Comparison of ENCODE assay signal across 1 cellular context in the genomic region with DNA sequence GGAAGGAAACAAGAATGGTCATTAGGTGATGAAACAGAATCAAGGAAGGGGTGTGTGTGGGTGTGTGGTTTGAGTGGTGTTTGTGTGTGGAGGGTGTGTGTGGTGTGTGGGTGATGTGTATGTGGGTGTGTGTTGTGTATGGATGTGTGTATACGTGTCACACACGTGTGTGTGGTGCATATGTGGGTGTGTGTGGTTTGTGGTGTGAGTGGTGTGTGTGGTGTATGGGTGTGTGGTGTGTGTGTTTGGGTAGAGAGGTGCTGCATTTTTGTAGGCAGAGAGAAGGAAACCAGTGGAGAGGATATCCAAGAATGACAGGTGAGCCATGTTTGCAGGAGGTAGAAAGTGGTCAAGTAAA.
TF ChIP-seq lines count a peak whose summit lies in the region.

No MANE protein-coding gene starts in this region.

TF ChIP-seq in K562, 482 proteins besides CTCF, POLR2A, EP300 and RAD21 (continued from another document and continues in another):
- TF ChIP-seq, protein P1, sequence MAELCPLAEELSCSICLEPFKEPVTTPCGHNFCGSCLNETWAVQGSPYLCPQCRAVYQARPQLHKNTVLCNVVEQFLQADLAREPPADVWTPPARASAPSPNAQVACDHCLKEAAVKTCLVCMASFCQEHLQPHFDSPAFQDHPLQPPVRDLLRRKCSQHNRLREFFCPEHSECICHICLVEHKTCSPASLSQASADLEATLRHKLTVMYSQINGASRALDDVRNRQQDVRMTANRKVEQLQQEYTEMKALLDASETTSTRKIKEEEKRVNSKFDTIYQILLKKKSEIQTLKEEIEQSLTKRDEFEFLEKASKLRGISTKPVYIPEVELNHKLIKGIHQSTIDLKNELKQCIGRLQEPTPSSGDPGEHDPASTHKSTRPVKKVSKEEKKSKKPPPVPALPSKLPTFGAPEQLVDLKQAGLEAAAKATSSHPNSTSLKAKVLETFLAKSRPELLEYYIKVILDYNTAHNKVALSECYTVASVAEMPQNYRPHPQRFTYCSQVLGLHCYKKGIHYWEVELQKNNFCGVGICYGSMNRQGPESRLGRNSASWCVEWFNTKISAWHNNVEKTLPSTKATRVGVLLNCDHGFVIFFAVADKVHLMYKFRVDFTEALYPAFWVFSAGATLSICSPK (IDR thresholded peaks at IDR 0.05; ENCODE audit: borderline replicate concordance) = peak; percentile 95
- TF ChIP-seq SNIP1 (IDR thresholded peaks at IDR 0.05; ENCODE audit: low read depth) = no peak
- TF ChIP-seq CBFA2T3 (IDR thresholded peaks at IDR 0.05) = peak; percentile 24; the same call in 1 of the 2 replicates
- no peak for TF ChIP-seq ZNF134 (CRISPR knock-in tag; conservative IDR thresholded peaks at IDR 0.05)
- TF ChIP-seq SMARCA4 (IDR thresholded peaks at IDR 0.05) = peak; percentile 61; the same call in 1 of the 2 replicates
- TF ChIP-seq LEF1 (IDR thresholded peaks at IDR 0.05) = peak; percentile 16; the same call in 1 of the 2 replicates
- TF ChIP-seq EHMT2 (IDR thresholded peaks at IDR 0.05) = peak; percentile 86
- TF ChIP-seq ARHGAP35 (IDR thresholded peaks at IDR 0.05; ENCODE audit: partially characterized antibody) = peak; percentile 56
- TF ChIP-seq MIER1 (IDR thresholded peaks at IDR 0.05; ENCODE audit: low read depth) = peak; percentile 66; the same call in 1 of the 2 replicates
- peak; percentile 93; the same call in 1 of the 2 replicates for TF ChIP-seq ZC3H8 (IDR thresholded peaks at IDR 0.05)
- TF ChIP-seq MAX (CRISPR knock-in tag; IDR thresholded peaks at IDR 0.05) = peak; percentile 54; the same call in 1 of the 2 replicates
- TF ChIP-seq STAT5A (IDR thresholded peaks at IDR 0.05; ENCODE audit: borderline replicate concordance, low read length) = peak; percentile 38; the same call in 1 of the 2 replicates
- TF ChIP-seq MTA1 (IDR thresholded peaks at IDR 0.05; ENCODE audit: borderline replicate concordance) = peak; percentile 63; the same call in 1 of the 2 replicates
- TF ChIP-seq TOE1 (IDR thresholded peaks at IDR 0.05; ENCODE audit: borderline replicate concordance) = peak; percentile 73
- no peak for TF ChIP-seq TOE1 (CRISPR knock-in tag; IDR thresholded peaks at IDR 0.05; ENCODE audit: borderline replicate concordance, low read depth)
- peak; percentile 47 to 59; a peak in 3 of 4 replicates for TF ChIP-seq FOXK2 (conservative IDR thresholded peaks at IDR 0.05 in 1 of 2, IDR thresholded peaks at IDR 0.05 in 1 of 2; ENCODE audit: low read depth in 2 of 2)
- TF ChIP-seq TAF7 (tag; IDR thresholded peaks at IDR 0.05) = 0 out of 2 replicates have a peak, but pooled peaks have one; percentile 11
- TF ChIP-seq HLTF (IDR thresholded peaks at IDR 0.05) = peak; percentile 91; the same call in 1 of the 2 replicates
- TF ChIP-seq TAF1 (IDR thresholded peaks at IDR 0.05; ENCODE audit: control insufficient read depth, extremely low read depth, insufficient read depth, low read length, severe bottlenecking) = peak; percentile 18
- TF ChIP-seq MLLT1 (IDR thresholded peaks at IDR 0.05) = peak; percentile 88
- TF ChIP-seq LARP7 (IDR thresholded peaks at IDR 0.05) = peak; percentile 97
- TF ChIP-seq DPF2 (IDR thresholded peaks at IDR 0.05) = peak; percentile 80
- peak; percentile 71; the same call in 1 of the 2 replicates for TF ChIP-seq ZBTB5 (IDR thresholded peaks at IDR 0.05)
- peak; percentile 98 for TF ChIP-seq HDGF (IDR thresholded peaks at IDR 0.05)
- TF ChIP-seq POLR2B (IDR thresholded peaks at IDR 0.05; ENCODE audit: low read depth, partially characterized antibody) = peak; percentile 91
- TF ChIP-seq TRIM24 (IDR thresholded peaks at IDR 0.05) = peak in 1 of 2 experiments; percentile 18; a peak in 2 of 4 replicates
- 0 out of 6 replicates have a peak, but pooled peaks of 1 of the 3 experiments have one; percentile 7 for TF ChIP-seq ZBTB11 (CRISPR knock-in tag; IDR thresholded peaks at IDR 0.05)
- TF ChIP-seq MTA2 (IDR thresholded peaks at IDR 0.05; ENCODE audit: low read depth) = peak; percentile 18; the same call in 1 of the 2 replicates
- TF ChIP-seq, protein P2, sequence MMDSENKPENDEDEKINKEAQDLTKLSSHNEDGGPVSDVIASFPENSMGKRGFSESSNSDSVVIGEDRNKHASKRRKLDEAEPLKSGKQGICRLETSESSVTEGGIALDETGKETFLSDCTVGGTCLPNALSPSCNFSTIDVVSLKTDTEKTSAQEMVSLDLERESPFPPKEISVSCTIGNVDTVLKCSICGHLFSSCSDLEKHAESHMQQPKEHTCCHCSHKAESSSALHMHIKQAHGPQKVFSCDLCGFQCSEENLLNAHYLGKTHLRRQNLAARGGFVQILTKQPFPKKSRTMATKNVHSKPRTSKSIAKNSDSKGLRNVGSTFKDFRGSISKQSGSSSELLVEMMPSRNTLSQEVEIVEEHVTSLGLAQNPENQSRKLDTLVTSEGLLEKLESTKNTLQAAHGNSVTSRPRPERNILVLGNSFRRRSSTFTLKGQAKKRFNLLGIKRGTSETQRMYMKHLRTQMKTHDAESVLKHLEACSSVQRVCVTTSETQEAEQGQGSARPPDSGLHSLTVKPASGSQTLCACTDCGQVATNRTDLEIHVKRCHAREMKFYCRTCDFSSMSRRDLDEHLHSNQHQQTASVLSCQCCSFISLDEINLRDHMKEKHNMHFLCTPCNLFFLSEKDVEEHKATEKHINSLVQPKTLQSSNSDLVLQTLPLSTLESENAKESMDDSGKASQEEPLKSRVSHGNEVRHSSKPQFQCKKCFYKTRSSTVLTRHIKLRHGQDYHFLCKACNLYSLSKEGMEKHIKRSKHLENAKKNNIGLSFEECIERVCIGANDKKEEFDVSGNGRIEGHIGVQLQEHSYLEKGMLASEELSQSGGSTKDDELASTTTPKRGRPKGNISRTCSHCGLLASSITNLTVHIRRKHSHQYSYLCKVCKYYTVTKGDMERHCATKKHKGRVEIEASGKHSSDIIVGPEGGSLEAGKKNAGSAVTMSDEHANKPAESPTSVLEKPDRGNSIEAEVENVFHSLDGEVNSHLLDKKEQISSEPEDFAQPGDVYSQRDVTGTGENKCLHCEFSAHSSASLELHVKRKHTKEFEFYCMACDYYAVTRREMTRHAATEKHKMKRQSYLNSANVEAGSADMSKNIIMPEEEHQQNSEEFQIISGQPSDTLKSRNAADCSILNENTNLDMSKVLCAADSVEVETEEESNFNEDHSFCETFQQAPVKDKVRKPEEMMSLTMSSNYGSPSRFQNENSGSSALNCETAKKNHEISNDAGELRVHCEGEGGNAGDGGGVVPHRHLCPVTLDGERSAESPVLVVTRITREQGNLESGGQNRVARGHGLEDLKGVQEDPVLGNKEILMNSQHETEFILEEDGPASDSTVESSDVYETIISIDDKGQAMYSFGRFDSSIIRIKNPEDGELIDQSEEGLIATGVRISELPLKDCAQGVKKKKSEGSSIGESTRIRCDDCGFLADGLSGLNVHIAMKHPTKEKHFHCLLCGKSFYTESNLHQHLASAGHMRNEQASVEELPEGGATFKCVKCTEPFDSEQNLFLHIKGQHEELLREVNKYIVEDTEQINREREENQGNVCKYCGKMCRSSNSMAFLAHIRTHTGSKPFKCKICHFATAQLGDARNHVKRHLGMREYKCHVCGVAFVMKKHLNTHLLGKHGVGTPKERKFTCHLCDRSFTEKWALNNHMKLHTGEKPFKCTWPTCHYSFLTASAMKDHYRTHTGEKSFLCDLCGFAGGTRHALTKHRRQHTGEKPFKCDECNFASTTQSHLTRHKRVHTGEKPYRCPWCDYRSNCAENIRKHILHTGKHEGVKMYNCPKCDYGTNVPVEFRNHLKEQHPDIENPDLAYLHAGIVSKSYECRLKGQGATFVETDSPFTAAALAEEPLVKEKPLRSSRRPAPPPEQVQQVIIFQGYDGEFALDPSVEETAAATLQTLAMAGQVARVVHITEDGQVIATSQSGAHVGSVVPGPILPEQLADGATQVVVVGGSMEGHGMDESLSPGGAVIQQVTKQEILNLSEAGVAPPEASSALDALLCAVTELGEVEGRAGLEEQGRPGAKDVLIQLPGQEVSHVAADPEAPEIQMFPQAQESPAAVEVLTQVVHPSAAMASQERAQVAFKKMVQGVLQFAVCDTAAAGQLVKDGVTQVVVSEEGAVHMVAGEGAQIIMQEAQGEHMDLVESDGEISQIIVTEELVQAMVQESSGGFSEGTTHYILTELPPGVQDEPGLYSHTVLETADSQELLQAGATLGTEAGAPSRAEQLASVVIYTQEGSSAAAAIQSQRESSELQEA (IDR thresholded peaks at IDR 0.05; ENCODE audit: low read depth) = peak; percentile 32; the same call in 1 of the 2 replicates
- peak; percentile 71 for TF ChIP-seq SMARCE1 (IDR thresholded peaks at IDR 0.05)
- peak; percentile 98 for TF ChIP-seq ELF4 (CRISPR knock-in tag; IDR thresholded peaks at IDR 0.05)
- TF ChIP-seq EGR1 (conservative IDR thresholded peaks at IDR 0.05) = peak; percentile 99
- TF ChIP-seq SUPT5H (IDR thresholded peaks at IDR 0.05) = peak; percentile 86
- peak; percentile 47 to 66; a peak in 3 of 4 replicates for TF ChIP-seq MNT (conservative IDR thresholded peaks at IDR 0.05)
- TF ChIP-seq OTX1 (CRISPR knock-in tag; IDR thresholded peaks at IDR 0.05) = peak; percentile 98
- TF ChIP-seq POLR2AphosphoS5 (IDR thresholded peaks at IDR 0.05; ENCODE audit: control insufficient read depth, insufficient read depth, low read depth, low read length) = peak; percentile 49; the same call in 1 of the 2 replicates
- no peak for TF ChIP-seq BRF2 (IDR thresholded peaks at IDR 0.05; ENCODE audit: borderline replicate concordance, insufficient read depth, insufficient read length)
